Comparison of ENCODE assay signal across 8 cellular contexts in the genomic region with DNA sequence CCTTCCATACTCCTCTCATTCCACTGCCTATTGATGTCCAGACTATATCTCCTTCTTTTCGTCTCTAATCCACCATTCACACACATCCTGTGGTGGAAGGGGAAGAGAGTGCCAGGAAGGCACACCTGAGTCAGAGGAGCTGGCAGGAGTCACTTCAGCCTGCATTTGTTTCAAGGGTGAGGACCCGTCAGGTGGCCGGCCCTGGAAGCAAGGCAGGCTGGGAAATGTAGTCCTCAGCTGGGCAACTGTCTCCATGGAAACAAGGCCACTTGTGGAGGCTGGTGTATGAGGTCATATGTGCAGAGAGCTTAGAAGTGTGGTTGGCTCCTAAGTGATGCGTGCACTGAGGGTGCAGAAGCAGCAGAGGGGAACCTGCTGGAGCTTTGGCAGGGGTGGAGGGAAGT.
A peak's percentile ranks its signal among the peaks of the same experiment; 100 is the strongest.
DNase-seq lines count a peak whose midpoint lies in the region; ATAC-seq and TF ChIP-seq lines count a peak whose summit lies in the region.

No MANE protein-coding gene starts in this region.

- CTCF ChIA-PET in OCI-LY7 (lab: Charles Lee; ENCODE audit: unreplicated experiment) = no interaction called here

- no peaks in the 10 kb centered on the region for H3K9me2 ChIP-seq in OCI-LY7 (ENCODE audit: insufficient read depth, low read length)

- no peaks in the 10 kb centered on the region for H3K79me2 ChIP-seq in OCI-LY7 (ENCODE audit: insufficient read depth, low read depth, low read length)

- H3K27ac ChIP-seq in OCI-LY7 (ENCODE audit: low read depth, low read length, poor library complexity, severe bottlenecking) = no peak overlapping the region

- H2AFZ ChIP-seq in OCI-LY7 (ENCODE audit: low read length) = no peak overlapping the region

- POLR2A ChIA-PET in OCI-LY7 (lab: Charles Lee) = interaction anchor here (1.4 kb wide), 1 partner anchor 17 kb away, joined by 4 read pairs; no protein-coding TSS in a partner anchor

- DNase-seq in stimulated activated CD4-positive, alpha-beta T cell treated with anti-CD3 and anti-CD28 coated beads, Interleukin-1b, Interleukin-23, amount 100 ng/mL, for 48 hours = peak; percentile 8
- no peak for DNase-seq in stimulated activated CD4-positive, alpha-beta T cell treated with anti-CD3 and anti-CD28 coated beads, Interleukin-4, amount 100 ng/mL, for 24 hours
- DNase-seq in OCI-LY7 (ENCODE audit: low spot score) = peak; percentile 12
- peak; percentile 45 for DNase-seq in fibroblast of pulmonary artery (ENCODE audit: low read depth)
- DNase-seq in HUDEP-2 (lab: John Stamatoyannopoulos, UW; ENCODE audit: unreplicated experiment in 76 of 76) = no peak
- DNase-seq in foreskin fibroblast = no peak
- no peak for DNase-seq in Right ventricle myocardium superior

- peak; percentile 68 for ATAC-seq in HG02973 (IDR thresholded peaks at IDR 0.05; ENCODE audit: unreplicated experiment)
- no peak for ATAC-seq in Right ventricle myocardium superior (ENCODE audit: poor library complexity)

- no TSS peak for BruUV-seq in OCI-LY7 (replicated peaks; lab: Mats Ljungman, UMichigan)

- no peaks in the 10 kb centered on the region for H4K20me1 ChIP-seq in OCI-LY7 (ENCODE audit: insufficient read depth, low read length)

- no peak overlapping the region for H3K4me2 ChIP-seq in OCI-LY7 (ENCODE audit: low read length)

- TF ChIP-seq CTCF in OCI-LY7 (conservative IDR thresholded peaks at IDR 0.05; ENCODE audit: low read length) (no peak), fibroblast of pulmonary artery (IDR thresholded peaks at IDR 0.05; ENCODE audit: low read length, missing control alignments) (no peak), foreskin fibroblast (IDR thresholded peaks at IDR 0.05; ENCODE audit: low read depth, low read length) (no peak)

- H3K4me1 ChIP-seq in OCI-LY7 (ENCODE audit: insufficient read depth, low read length, poor library complexity, severe bottlenecking) = no peaks in the 10 kb centered on the region

- H3K4me3 ChIP-seq in OCI-LY7 (ENCODE audit: low read depth, low read length, poor library complexity, severe bottlenecking) (no peak overlapping the region), fibroblast of pulmonary artery (replicated peaks; ENCODE audit: low read depth, low read length) (no peak overlapping the region), foreskin fibroblast (ENCODE audit: low read depth in 1 of 2, low read length in 2 of 2) (no peak overlapping the region)

- no peaks in the 10 kb centered on the region for H3K36me3 ChIP-seq in OCI-LY7 (ENCODE audit: insufficient read depth, low read length)

- H3K9me3 ChIP-seq in OCI-LY7 (ENCODE audit: low read length) = no peaks in the 10 kb centered on the region

- intact Hi-C loops in OCI-LY7 (cut with micrococcal nuclease; ENCODE audit: unreplicated experiment) = no loop called here
- intact Hi-C loops in Right ventricle myocardium superior (cut with DNase I) = no loop called here

Comparison
In these comparisons a context has a peak if more than half of its experiments do, and no peak if none do; other contexts are left out.
1. DNase-seq: peak in stimulated activated CD4-positive, alpha-beta T cell treated with anti-CD3 and anti-CD28 coated beads, Interleukin-1b, Interleukin-23, amount 100 ng/mL, for 48 hours (single experiment), OCI-LY7 (single experiment) and fibroblast of pulmonary artery (single experiment); none in stimulated activated CD4-positive, alpha-beta T cell treated with anti-CD3 and anti-CD28 coated beads, Interleukin-4, amount 100 ng/mL, for 24 hours (single experiment), HUDEP-2 (0 of 76), foreskin fibroblast (0 of 2) and Right ventricle myocardium superior (single experiment).